33 cellular contexts compared by ENCODE assay signal in genomic region chr15:54373332-54373731, GRCh38.
"Had no signal": no experiment of that assay in that cellular context is flagged by ENCODE, and none has a peak within 500 bp of the region (broad histone marks: within the 10 kb centered on the region; RNA-seq: fewer than 3 reads in every experiment).

No MANE protein-coding gene starts in this region.

- H3K4me1 ChIP-seq: adrenal gland, body of pancreas, breast epithelium had no signal

- H3K36me3 ChIP-seq: adrenal gland, brain microvascular endothelial cell, breast epithelium had no signal

- ATAC-seq: activated CD8-positive, alpha-beta T cell treated with anti-CD3 and anti-CD28 coated beads for 36 hours; activated naive CD4-positive, alpha-beta T cell treated with anti-CD3 and anti-CD28 coated beads, Interleukin-2, amount 50 U/mL, for 72 hours; activated T-cell treated with anti-CD3 and anti-CD28 coated beads, Interleukin-2, amount 50 U/mL, for 4 hours; activated T-cell treated with anti-CD3 and anti-CD28 coated beads, Interleukin-2, amount 50 U/mL, for 72 hours; activated T-helper 17 cell treated with anti-CD3 and anti-CD28 coated beads, Interleukin-2, amount 50 U/mL, for 72 hours; body of pancreas had no signal

- DNase-seq: activated B cell treated with CpG ODN at 0.5 μM for 24 hours; activated CD4-positive, alpha-beta memory T cell treated with anti-CD3 and anti-CD28 coated beads for 36 hours; activated CD4-positive, alpha-beta T cell treated with anti-CD3 and anti-CD28 coated beads for 4 hours; activated CD4-positive, alpha-beta T cell treated with anti-CD3 and anti-CD28 coated beads, Interleukin-2, amount 10 ng/mL, durations not matched to agents 24 days and 14 days; activated CD4-positive, alpha-beta T cell treated with anti-CD3 and anti-CD28 coated beads, Interleukin-2, amount 50 U/mL, for 1 hour; activated CD4-positive, alpha-beta T cell treated with anti-CD3 and anti-CD28 coated beads, Interleukin-2, amount 50 U/mL, for 4 hours; activated CD4-positive, CD25-positive, alpha-beta regulatory T cell treated with anti-CD3 and anti-CD28 coated beads, Interleukin-2, amount 50 U/mL, for 72 hours; activated CD8-positive, alpha-beta memory T cell treated with anti-CD3 and anti-CD28 coated beads, Interleukin-2, amount 50 U/mL, for 4 hours; activated CD8-positive, alpha-beta T cell treated with anti-CD3 and anti-CD28 coated beads for 36 hours; activated effector memory CD4-positive, alpha-beta T cell treated with anti-CD3 and anti-CD28 coated beads, Interleukin-2, amount 50 U/mL, for 16 hours; activated gamma-delta T cell treated with Interleukin-2 at 50 U/mL for 16 hours; activated naive CD4-positive, alpha-beta T cell; activated naive CD4-positive, alpha-beta T cell treated with anti-CD3 and anti-CD28 coated beads for 36 hours; activated naive CD4-positive, alpha-beta T cell treated with anti-CD3 and anti-CD28 coated beads, Interleukin-2, amount 50 U/mL, for 16 hours; activated naive CD8-positive, alpha-beta T cell treated with anti-CD3 and anti-CD28 coated beads for 36 hours; activated T-cell treated with anti-CD3 and anti-CD28 coated beads for 4 hours; activated T-cell treated with anti-CD3 and anti-CD28 coated beads, Interleukin-2, amount 50 U/mL, for 1 hour; activated T-cell treated with anti-CD3 and anti-CD28 coated beads, Interleukin-2, amount 50 U/mL, for 4 hours; activated T-cell treated with anti-CD3 and anti-CD28 coated beads, Interleukin-2, amount 50 U/mL, for 72 hours; adrenal gland; amniotic stem cell; aorta; body of pancreas; brain microvascular endothelial cell; caudate nucleus; cerebellar nuclear complex; T-helper 1 cell; T-helper 2 cell; T-helper 9 cell had no signal

- H3K4me3 ChIP-seq: adrenal gland, body of pancreas, breast epithelium had no signal

- H3K27ac ChIP-seq: adrenal gland, body of pancreas, brain microvascular endothelial cell, breast epithelium, VCaP had no signal

- H3K9me3 ChIP-seq: adrenal gland, body of pancreas had no signal

- H3K27me3 ChIP-seq: adrenal gland, body of pancreas, brain microvascular endothelial cell, breast epithelium had no signal
